ENCODE assay signal across 31 cellular contexts in the genomic region with DNA sequence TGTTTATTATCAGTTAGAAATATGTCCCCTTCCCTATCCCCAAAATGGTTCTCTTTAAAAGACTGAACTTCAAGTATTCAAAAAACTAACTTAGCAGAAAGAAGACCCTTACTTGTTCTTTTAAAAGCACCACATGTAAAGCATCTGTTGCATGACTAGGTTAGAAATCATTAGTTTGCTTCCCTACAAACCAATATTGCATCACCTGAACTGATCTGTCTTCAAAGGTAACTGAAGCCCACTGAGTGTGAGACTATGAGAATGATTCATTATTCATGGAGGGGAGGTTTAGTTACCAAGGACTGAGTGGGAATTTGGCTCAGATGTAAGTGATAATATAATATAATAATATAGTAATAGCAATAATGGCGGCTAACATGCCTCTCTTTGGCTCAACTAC.
"Had no signal": no experiment of that assay in that cellular context is flagged by ENCODE, and none has a peak within 500 bp of the region (broad histone marks: within the 10 kb centered on the region; RNA-seq: fewer than 3 reads in every experiment).

No MANE protein-coding gene starts in this region.

- H3K4me3 ChIP-seq: adrenal gland, body of pancreas, cardiac muscle cell, colonic mucosa had no signal

- H3K9me3 ChIP-seq: adrenal gland, body of pancreas, colonic mucosa had no signal

- H3K36me3 ChIP-seq: adrenal gland, cardiac muscle cell, colonic mucosa, WERI-Rb-1 had no signal

- H3K4me1 ChIP-seq: adrenal gland, body of pancreas, colonic mucosa had no signal

- H3K27me3 ChIP-seq: adrenal gland, body of pancreas, cardiac muscle cell, colonic mucosa had no signal

- DNase-seq: activated CD4-positive, alpha-beta memory T cell treated with anti-CD3 and anti-CD28 coated beads for 36 hours; activated CD4-positive, alpha-beta T cell treated with anti-CD3 and anti-CD28 coated beads for 36 hours; activated CD4-positive, alpha-beta T cell treated with anti-CD3 and anti-CD28 coated beads, Interleukin-2, amount 10 ng/mL, durations not matched to agents 24 days and 14 days; activated CD4-positive, CD25-positive, alpha-beta regulatory T cell; activated CD4-positive, CD25-positive, alpha-beta regulatory T cell treated with anti-CD3 and anti-CD28 coated beads, Interleukin-2, amount 50 U/mL, for 72 hours; activated CD8-positive, alpha-beta memory T cell treated with anti-CD3 and anti-CD28 coated beads, Interleukin-2, amount 10 ng/mL, durations not matched to agents 7 days and 5 days; activated CD8-positive, alpha-beta memory T cell treated with anti-CD3 and anti-CD28 coated beads, Interleukin-2, amount 50 U/mL, for 4 hours; activated CD8-positive, alpha-beta T cell treated with anti-CD3 and anti-CD28 coated beads, Interleukin-2, amount 10 ng/mL, durations not matched to agents 7 days and 5 days; activated effector memory CD4-positive, alpha-beta T cell treated with anti-CD3 and anti-CD28 coated beads, Interleukin-2, amount 50 U/mL, for 16 hours; activated naive CD4-positive, alpha-beta T cell treated with anti-CD3 and anti-CD28 coated beads for 36 hours; activated naive CD8-positive, alpha-beta T cell treated with anti-CD3 and anti-CD28 coated beads for 36 hours; activated naive CD8-positive, alpha-beta T cell treated with anti-CD3 and anti-CD28 coated beads, Interleukin-2, amount 50 U/mL, for 24 hours; activated T-cell treated with anti-CD3 and anti-CD28 coated beads, Interleukin-2, amount 50 U/mL, for 1 hour; activated T-cell treated with anti-CD3 and anti-CD28 coated beads, Interleukin-2, amount 50 U/mL, for 48 hours; adrenal gland; amygdala; aorta; body of pancreas; central memory CD4-positive, alpha-beta T cell; cerebellar nuclear complex; colonic mucosa; effector memory CD4-positive, alpha-beta T cell; endodermal cell; foreskin fibroblast; head of caudate nucleus; hippocampal formation; T1000; WERI-Rb-1 had no signal

- H3K27ac ChIP-seq: adrenal gland, body of pancreas, cardiac muscle cell, colonic mucosa, WERI-Rb-1 had no signal

- ATAC-seq: activated CD4-positive, alpha-beta T cell treated with anti-CD3 and anti-CD28 coated beads for 36 hours; activated CD8-positive, alpha-beta memory T cell treated with anti-CD3 and anti-CD28 coated beads, Interleukin-2, amount 10 ng/mL, durations not matched to agents 7 days and 5 days; activated CD8-positive, alpha-beta T cell treated with anti-CD3 and anti-CD28 coated beads, Interleukin-2, amount 10 ng/mL, durations not matched to agents 7 days and 5 days; activated naive CD8-positive, alpha-beta T cell treated with anti-CD3 and anti-CD28 coated beads, Interleukin-2, amount 50 U/mL, for 24 hours; body of pancreas; esophagus mucosa had no signal

- FAIRE-seq: frontal cortex had no signal
